Comparison of ENCODE assay signal across 26 cellular contexts in the genomic region with DNA sequence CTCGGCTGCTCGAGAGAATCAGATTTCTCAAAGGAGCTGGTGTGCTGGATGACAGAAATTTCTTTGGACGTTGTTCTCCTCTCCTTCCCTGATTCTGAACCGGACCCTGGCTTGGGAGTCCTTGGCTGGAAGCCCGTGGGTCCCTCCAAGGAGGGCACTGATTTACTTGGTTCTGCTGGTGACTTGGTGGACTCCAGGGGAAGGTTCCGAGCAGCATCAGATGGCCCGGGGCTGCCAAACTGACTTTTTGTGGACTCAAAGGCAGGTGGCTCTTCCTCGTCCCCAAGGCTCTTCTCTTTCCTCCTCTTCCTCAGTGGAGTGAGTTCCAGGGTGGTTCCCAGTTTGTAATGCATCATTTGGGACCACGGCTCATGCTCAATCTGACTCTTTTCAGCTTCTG.
"Had no signal": no experiment of that assay in that cellular context is flagged by ENCODE, and none has a peak within 500 bp of the region (broad histone marks: within the 10 kb centered on the region; RNA-seq: fewer than 3 reads in every experiment).

No MANE protein-coding gene starts in this region.

- H3K9me3 ChIP-seq: adrenal gland, body of pancreas, gastroesophageal sphincter, mucosa of descending colon, neutrophil, ovary, psoas muscle, sigmoid colon, tibial artery, upper lobe of right lung had no signal

- H3K4me3 Mint-ChIP-seq: effector memory CD8-positive, alpha-beta T cell; nephron; stimulated activated memory B cell treated with anti-CD40 and anti-IgM and Interleukin-4, amounts not matched to agents 10 μg/mL and 1 μg/mL and 100 μg/mL, for 72 hours; stimulated activated naive CD8-positive, alpha-beta T cell treated with anti-CD3 and anti-CD28 coated beads, Interleukin-15, amount 100 ng/mL, for 72 hours had no signal

- ATAC-seq: activated naive CD4-positive, alpha-beta T cell treated with anti-CD3 and anti-CD28 coated beads, Interleukin-2, amount 50 U/mL, for 72 hours; body of pancreas; effector memory CD8-positive, alpha-beta T cell; gastroesophageal sphincter; left cardiac atrium; left ventricle myocardium superior; mucosa of descending colon; psoas muscle; stimulated activated memory B cell treated with anti-CD40 and anti-IgM and Interleukin-4, amounts not matched to agents 10 μg/mL and 1 μg/mL and 100 μg/mL, for 72 hours; stimulated activated naive CD8-positive, alpha-beta T cell treated with anti-CD3 and anti-CD28 coated beads, Interleukin-15, amount 100 ng/mL, for 72 hours; upper lobe of right lung had no signal

- H3K27me3 ChIP-seq: adrenal gland, body of pancreas, cardiac muscle cell, gastroesophageal sphincter, hepatocyte, neutrophil, ovary, sigmoid colon, tibial artery, upper lobe of right lung had no signal

- H3K27me3 Mint-ChIP-seq: effector memory CD8-positive, alpha-beta T cell; stimulated activated memory B cell treated with anti-CD40 and anti-IgM and Interleukin-4, amounts not matched to agents 10 μg/mL and 1 μg/mL and 100 μg/mL, for 72 hours; stimulated activated naive CD8-positive, alpha-beta T cell treated with anti-CD3 and anti-CD28 coated beads, Interleukin-15, amount 100 ng/mL, for 72 hours had no signal

- H2AFZ ChIP-seq: hepatocyte had no signal

- H3K4me1 ChIP-seq: adrenal gland, body of pancreas, gastroesophageal sphincter, psoas muscle, sigmoid colon, tibial artery, upper lobe of right lung had no signal

- H3K4me3 ChIP-seq: adrenal gland, body of pancreas, cardiac muscle cell, gastroesophageal sphincter, hepatocyte, mucosa of descending colon, ovary, psoas muscle, sigmoid colon, tibial artery, upper lobe of right lung had no signal

- H3K79me2 ChIP-seq: hepatocyte had no signal

- H3K27ac ChIP-seq: adrenal gland, body of pancreas, cardiac muscle cell, gastroesophageal sphincter, hepatocyte, neutrophil, ovary, psoas muscle, sigmoid colon, tibial artery, upper lobe of right lung had no signal

- H3K9me3 Mint-ChIP-seq: activated naive CD4-positive, alpha-beta T cell treated with anti-CD3 and anti-CD28 coated beads, Interleukin-2, amount 50 U/mL, for 72 hours; effector memory CD8-positive, alpha-beta T cell; nephron; stimulated activated memory B cell treated with anti-CD40 and anti-IgM and Interleukin-4, amounts not matched to agents 10 μg/mL and 1 μg/mL and 100 μg/mL, for 72 hours; stimulated activated naive CD8-positive, alpha-beta T cell treated with anti-CD3 and anti-CD28 coated beads, Interleukin-15, amount 100 ng/mL, for 72 hours had no signal

- H3K4me2 ChIP-seq: hepatocyte had no signal

- H3K27ac Mint-ChIP-seq: stimulated activated memory B cell treated with anti-CD40 and anti-IgM and Interleukin-4, amounts not matched to agents 10 μg/mL and 1 μg/mL and 100 μg/mL, for 72 hours had no signal

- DNase-seq: activated CD4-positive, alpha-beta T cell treated with anti-CD3 and anti-CD28 coated beads, Interleukin-2, amount 50 U/mL, for 1 hour; activated CD4-positive, CD25-positive, alpha-beta regulatory T cell treated with anti-CD3 and anti-CD28 coated beads, Interleukin-2, amount 50 U/mL, for 72 hours; activated naive CD4-positive, alpha-beta T cell; adrenal gland; aorta; body of pancreas; cortex of kidney; effector memory CD8-positive, alpha-beta T cell; left cardiac atrium; left ventricle myocardium superior; mucosa of descending colon; ovary; psoas muscle; sigmoid colon; small intestine; stimulated activated naive CD8-positive, alpha-beta T cell treated with anti-CD3 and anti-CD28 coated beads, Interleukin-15, amount 100 ng/mL, for 72 hours; T-helper 2 cell; tibial artery; upper lobe of right lung had no signal

- H3K36me3 ChIP-seq: adrenal gland, cardiac muscle cell, neutrophil, ovary, sigmoid colon, upper lobe of right lung had no signal
